ENCODE assay signal across 20 cellular contexts in genomic region chr2:925711-926110, GRCh38. TPM values are rescaled to one million over a fixed set of nuclear protein-coding genes. Genes with fewer than 3 reads are reported as not detected.
DNase-seq lines count a peak whose midpoint lies in the region; ATAC-seq, FAIRE-seq and TF ChIP-seq lines count a peak whose summit lies in the region.
"Had no signal": no experiment of that assay in that cellular context is flagged by ENCODE, and none has a peak within 500 bp of the region (broad histone marks: within the 10 kb centered on the region; RNA-seq: fewer than 3 reads in every experiment).

No MANE protein-coding gene starts in this region.

- H3K56ac ChIP-seq in H9 (ENCODE audit: insufficient read length, low read depth, low read length) (no peak overlapping the region), H1 (replicated peaks; ENCODE audit: insufficient read length, low read depth, low read length) (no peak overlapping the region)

- H3K36me3 Mint-ChIP-seq in H9 (ENCODE audit: insufficient read depth in 1 of 3, low read depth in 3 of 3): peaks cover 0 to 18% (median 10%) of the 10 kb centered on the region in 3 experiments; a peak in 5 of 7 replicates
- H3K36me3 Mint-ChIP-seq in type B pancreatic cell: no peaks in the 10 kb centered on the region
- H3K36me3 Mint-ChIP-seq: CD4-positive, alpha-beta memory T cell had no signal

- H3K79me2 ChIP-seq in H9 (ENCODE audit: insufficient read depth, low read length) (no peaks in the 10 kb centered on the region), H1 (ENCODE audit: control insufficient read depth in 1 of 2, insufficient read depth in 2 of 2, low read length in 2 of 2) (no peaks in the 10 kb centered on the region)

- H4K8ac ChIP-seq in H9 (replicated peaks; ENCODE audit: insufficient read length, low read depth, low read length) (no peak overlapping the region), H1 (ENCODE audit: extremely low read depth, insufficient read depth, low read length) (no peak overlapping the region)

- no peak for DNase-seq in H9
- DNase-seq in cerebellar cortex (ENCODE audit: low spot score): peak; percentile 80
- DNase-seq in H1 (ENCODE audit: low read depth in 1 of 2, low spot score in 2 of 2): no peak
- no peak for DNase-seq in type B pancreatic cell (ENCODE audit: extremely low spot score, unreplicated experiment)
- DNase-seq in RWPE1 (ENCODE audit: low spot score): no peak
- DNase-seq in GM03348 (ENCODE audit: low spot score): no peak
- no peak for DNase-seq in sigmoid colon
- DNase-seq: Calu3; CD4-positive, alpha-beta memory T cell; COR-L47; DMS53; DMS79 treated with DMSO at 0.1 percent for 48 hours; HFFc6 had no signal

- H2BK12ac ChIP-seq in H9 (ENCODE audit: insufficient read length, low read depth, low read length) (no peak overlapping the region), H1 (ENCODE audit: low read depth, low read length) (peak overlapping the region; percentile 93; the same call in 1 of the 2 replicates)

- peak; percentile 79 for FAIRE-seq in H1 (lab: Jason Lieb, UNC)
- FAIRE-seq: G401.6, GM12878, GM18507 had no signal

- H3K27ac Mint-ChIP-seq in H9 (peak overlapping the region; percentile 79 to 89 (median 88); a peak in 6 of 7 replicates), type B pancreatic cell (peak overlapping the region; percentile 29)
- H3K27ac Mint-ChIP-seq: CD4-positive, alpha-beta memory T cell; HFFc6 had no signal

- H3K4me3 ChIP-seq in H1 (ENCODE audit: extremely low read depth in 1 of 4, insufficient read depth in 2 of 4, low read depth in 3 of 4, low read length in 4 of 4): no peak overlapping the region
- no peak overlapping the region for H3K4me3 ChIP-seq in sigmoid colon
- H3K4me3 ChIP-seq: GM12878, HAP-1 had no signal

- TF ChIP-seq RAD21 in H1 (IDR thresholded peaks at IDR 0.05 in 1 of 2, conservative IDR thresholded peaks at IDR 0.05 in 1 of 2; ENCODE audit: low read depth in 2 of 2, low read length in 2 of 2): no peak

- H3K9ac ChIP-seq in H9 (ENCODE audit: extremely low read depth, insufficient read length, low read length) (no peak overlapping the region), H1 (replicated peaks in 1 of 4; ENCODE audit: extremely low read depth in 1 of 4, low read depth in 3 of 4, low read length in 3 of 4) (no peak overlapping the region)

- H3K36me3 ChIP-seq in H1 (ENCODE audit: control insufficient read depth in 2 of 4, insufficient read depth in 4 of 4, low read length in 3 of 4) (no peaks in the 10 kb centered on the region), sigmoid colon (no peaks in the 10 kb centered on the region)
- H3K36me3 ChIP-seq: HAP-1 had no signal

- H3K23ac ChIP-seq in H9 (ENCODE audit: insufficient read length, low read depth, low read length) (no peak overlapping the region), H1 (ENCODE audit: insufficient read length) (no peak overlapping the region)

- H3K27me3 Mint-ChIP-seq in H9 (ENCODE audit: low read depth) (peaks cover 17% of the 10 kb centered on the region), type B pancreatic cell (peaks cover 19% of the 10 kb centered on the region)

- WGBS in H9 (ENCODE audit: extremely low coverage, insufficient read length, low lambda C conversion rate): no CpG with 5 or more reads among the region's 8 CpGs
- 89% methylated on average over 8 of the region's 8 CpGs; no CpG with 5 or more reads in 1 of the 2 experiments for WGBS in H1 (ENCODE audit: extremely low coverage in 1 of 2, insufficient coverage in 1 of 2, insufficient read length in 1 of 2, insufficient replicate concordance in 2 of 2, low coverage in 1 of 2, low lambda C conversion rate in 2 of 2, missing lambda C conversion rate in 1 of 2), 2 experiments
- 78 to 84% methylated on average over 8 of the region's 8 CpGs for WGBS in sigmoid colon, 2 donors

- H2BK20ac ChIP-seq in H9 (ENCODE audit: low read depth, low read length, poor library complexity, severe bottlenecking) (no peak overlapping the region), H1 (ENCODE audit: low read length) (peak overlapping the region; percentile 100; the same call in 1 of the 2 replicates)

- intact Hi-C loops in sigmoid colon (cut with DNase I): no loop called here

- CTCF ChIA-PET in H1 (lab: Charles Lee; ENCODE audit: partially characterized antibody) (interaction anchor here (1.0 kb wide), 1 partner anchor 58 kb away, joined by 4 read pairs; no protein-coding TSS in a partner anchor), RWPE1 (lab: Yijun Ruan, JAX) (no interaction called here)

- no peak overlapping the region for H2BK5ac ChIP-seq in H9 (ENCODE audit: insufficient read length, low read length)
- H2BK5ac ChIP-seq in H1 (ENCODE audit: low read depth, low read length): peak overlapping the region; percentile 94; the same call in 1 of the 2 replicates

- H3K14ac ChIP-seq in H9 (ENCODE audit: insufficient read depth, low read length) (no peak overlapping the region), H1 (ENCODE audit: insufficient read length) (no peak overlapping the region)

- H2AFZ ChIP-seq in H9 (ENCODE audit: low read length) (no peak overlapping the region), H1 (ENCODE audit: low read length) (no peak overlapping the region)

- H4K20me1 ChIP-seq in H9 (ENCODE audit: control insufficient read depth, insufficient read depth, insufficient read length): no peaks in the 10 kb centered on the region
- H4K20me1 ChIP-seq in H1 (replicated peaks in 1 of 2; ENCODE audit: control insufficient read depth in 1 of 2, insufficient read depth in 2 of 2, low read length in 2 of 2): no peaks in the 10 kb centered on the region

- H3K9me3 Mint-ChIP-seq in H9: peaks cover 15 to 16% of the 10 kb centered on the region in 2 experiments
- H3K9me3 Mint-ChIP-seq in type B pancreatic cell: no peaks in the 10 kb centered on the region
- H3K9me3 Mint-ChIP-seq: CD4-positive, alpha-beta memory T cell had no signal

- no peak for TF ChIP-seq EP300 in H1 (IDR thresholded peaks at IDR 0.05; ENCODE audit: borderline replicate concordance in 1 of 2, low read depth in 2 of 2, low read length in 2 of 2)
- TF ChIP-seq EP300 in sigmoid colon (IDR thresholded peaks at IDR 0.05): no peak

- H3K18ac ChIP-seq in H9 (ENCODE audit: insufficient read length, low read depth, low read length) (no peak overlapping the region), H1 (ENCODE audit: extremely low read depth, low read length) (peak overlapping the region; percentile 55; the same call in 1 of the 2 replicates)

- H3K4me1 ChIP-seq in H9 (ENCODE audit: insufficient read depth, low read length) (peaks cover 13% of the 10 kb centered on the region; the same call in 1 of the 2 replicates), H1 (replicated peaks in 1 of 4; ENCODE audit: control insufficient read depth in 3 of 4, insufficient read depth in 4 of 4, low read length in 3 of 4) (peaks cover 7 to 20% (median 19%) of the 10 kb centered on the region in 4 experiments; a peak in 6 of 7 replicates), sigmoid colon (no peaks in the 10 kb centered on the region)

- H3K27me3 ChIP-seq in H9 (ENCODE audit: insufficient read depth, low read length): no peaks in the 10 kb centered on the region; the same call in 1 of the 2 replicates
- H3K27me3 ChIP-seq in H1 (replicated peaks in 1 of 4; ENCODE audit: control insufficient read depth in 3 of 4, extremely low read depth in 1 of 4, insufficient read depth in 3 of 4, low read length in 3 of 4): peaks cover 0 to 7% (median 2%) of the 10 kb centered on the region in 4 experiments; a peak in 4 of 7 replicates
- peaks cover 0 to 2% (median 0%) of the 10 kb centered on the region in 3 donors for H3K27me3 ChIP-seq in sigmoid colon

- no peak for TF ChIP-seq CTCF in H9 (conservative IDR thresholded peaks at IDR 0.05)
- TF ChIP-seq CTCF in H1 (IDR thresholded peaks at IDR 0.05; ENCODE audit: control extremely low read depth in 1 of 3, insufficient read depth in 1 of 3, low read depth in 1 of 3, low read length in 3 of 3): no peak
- TF ChIP-seq CTCF in type B pancreatic cell (conservative IDR thresholded peaks at IDR 0.05): no peak
- no peak for TF ChIP-seq CTCF in RWPE1 (conservative IDR thresholded peaks at IDR 0.05; ENCODE audit: low read depth)
- no peak for TF ChIP-seq CTCF in sigmoid colon (IDR thresholded peaks at IDR 0.05)

- H3K4me1 Mint-ChIP-seq in H9 (peaks cover 35 to 37% of the 10 kb centered on the region in 2 experiments), type B pancreatic cell (ENCODE audit: unreplicated experiment) (peaks cover 9% of the 10 kb centered on the region)

- H3K4me3 Mint-ChIP-seq in H9: peak overlapping the region in 1 of 2 experiments; percentile 41; a peak in 2 of 5 replicates
- no peak overlapping the region for H3K4me3 Mint-ChIP-seq in type B pancreatic cell
- H3K4me3 Mint-ChIP-seq: CD4-positive, alpha-beta memory T cell; HFFc6 had no signal

- H2BK15ac ChIP-seq in H9 (ENCODE audit: low read depth, low read length) (no peak overlapping the region), H1 (ENCODE audit: low read length) (no peak overlapping the region)

- no peaks in the 10 kb centered on the region for H3K79me1 ChIP-seq in H9 (ENCODE audit: insufficient read depth, low read depth, low read length, poor library complexity, severe bottlenecking)
- no peaks in the 10 kb centered on the region for H3K79me1 ChIP-seq in H1 (ENCODE audit: low read depth, low read length)

- TF ChIP-seq POLR2A in H1 (IDR thresholded peaks at IDR 0.05; ENCODE audit: control extremely low read depth in 1 of 2, low read depth in 2 of 2, low read length in 2 of 2): no peak
- TF ChIP-seq POLR2A in sigmoid colon (IDR thresholded peaks at IDR 0.05): no peak

- no peak overlapping the region for H3K27ac ChIP-seq in H9 (ENCODE audit: insufficient read length, low read depth, low read length)
- no peak overlapping the region for H3K27ac ChIP-seq in H1 (ENCODE audit: low read depth, low read length)
- no peak overlapping the region for H3K27ac ChIP-seq in RWPE1
- H3K27ac ChIP-seq in sigmoid colon: no peak overlapping the region

- H3K9me3 ChIP-seq in H9 (ENCODE audit: control insufficient read depth, low read depth, low read length) (no peaks in the 10 kb centered on the region), H1 (ENCODE audit: insufficient read depth in 2 of 2, low read depth in 1 of 2, low read length in 1 of 2) (peaks cover 10 to 11% of the 10 kb centered on the region in 2 experiments; a peak in 2 of 4 replicates), sigmoid colon (no peaks in the 10 kb centered on the region)
- H3K9me3 ChIP-seq: HAP-1 had no signal

- no peak overlapping the region for H3T11ph ChIP-seq in H9 (ENCODE audit: low read length)

- POLR2A ChIA-PET in H1 (lab: Charles Lee; ENCODE audit: partially characterized antibody) (no interaction called here), RWPE1 (lab: Yijun Ruan, JAX; ENCODE audit: low non-redundant PET) (no interaction called here)

- H3K4me2 ChIP-seq in H9 (ENCODE audit: insufficient read depth, insufficient read length, low read length) (no peak overlapping the region), H1 (ENCODE audit: insufficient read depth in 1 of 2, low read depth in 2 of 2, low read length in 2 of 2) (peak overlapping the region; percentile 18 to 23; a peak in 2 of 4 replicates)

- no peak overlapping the region for H4K91ac ChIP-seq in H9 (ENCODE audit: insufficient read length, low read depth, low read length)
- H4K91ac ChIP-seq in H1 (replicated peaks; ENCODE audit: insufficient read length, low read length): peak overlapping the region; percentile 92

- H2BK120ac ChIP-seq in H9 (ENCODE audit: low read depth, low read length, poor library complexity, severe bottlenecking) (no peak overlapping the region), H1 (replicated peaks; ENCODE audit: low read depth, low read length) (peak overlapping the region; percentile 85)

- ATAC-seq in GM19452 (IDR thresholded peaks at IDR 0.05; ENCODE audit: unreplicated experiment): no peak
- ATAC-seq: GM12878 had no signal

- H2AK5ac ChIP-seq in H9 (ENCODE audit: insufficient read length, low read length): no peak overlapping the region
- peak overlapping the region; percentile 56; the same call in 1 of the 2 replicates for H2AK5ac ChIP-seq in H1 (ENCODE audit: low read depth, low read length)

- H3K23me2 ChIP-seq in H9 (ENCODE audit: insufficient read length, low read depth, low read length, poor library complexity, severe bottlenecking) (no peaks in the 10 kb centered on the region), H1 (ENCODE audit: low read depth, low read length) (no peaks in the 10 kb centered on the region)

- no peak overlapping the region for H4K5ac ChIP-seq in H9 (ENCODE audit: insufficient read length, low read depth, low read length)
- H4K5ac ChIP-seq in H1 (ENCODE audit: insufficient read length, low read depth, low read length): peak overlapping the region; percentile 63

- H3K4ac ChIP-seq in H9 (ENCODE audit: low read depth, low read length): no peak overlapping the region
- no peak overlapping the region for H3K4ac ChIP-seq in H1 (replicated peaks; ENCODE audit: insufficient read length, low read depth, low read length)

RNA-seq across cellular contexts. Expression of gene SNTG2, which starts 24.9 kb away (rescaled TPM):
- 12.7 and 13.2 TPM in 2 replicates for total RNA-seq in H9 (2021)
- 14.3 and 18.1 TPM in 2 replicates for total RNA-seq in H1 (2021; fragmentation: NEBNext Ultra II Directional; extraction: Animal tissue kit (Norgen Biotek cat#: 25700))
- polyA plus RNA-seq in H1 (2011; rRNA removed): 6.6 TPM in 2 replicates
- 8.8 TPM for polyA plus RNA-seq in H1 (2011; cell fraction: cytosol; rRNA removed)
- 24.3 TPM for polyA plus RNA-seq in H1 (2011; cell fraction: nucleus; rRNA removed)
- polyA plus RNA-seq in H1 (2012, experiment 1 of 2): 7.4 to 10.4 TPM (median 9.0 TPM) in 4 replicates
- 4.1 TPM for polyA plus RNA-seq in H1 (2012, experiment 2 of 2)
- polyA plus RNA-seq in H1 (2013, experiment 1 of 2): 4.3 TPM
- 5.0 TPM for polyA plus RNA-seq in H1 (2013, experiment 2 of 2)
- polyA minus RNA-seq in H1 (2011; rRNA and poly(A)+ RNA removed): 21.3 and 26.6 TPM in 2 replicates
- 17.2 TPM for polyA minus RNA-seq in H1 (2011; cell fraction: cytosol; rRNA and poly(A)+ RNA removed)
- polyA minus RNA-seq in H1 (2011; cell fraction: nucleus; rRNA and poly(A)+ RNA removed): 62.8 TPM
- 0.45 and 1.1 TPM in 2 replicates for total RNA-seq in type B pancreatic cell (ENCODE audit: low replicate concordance)
- 1 to 10 TPM in 3 of 4 donors, under 1 TPM in 1; 0.99 to 5.2 (median 3.0) TPM for total RNA-seq in sigmoid colon
- polyA plus RNA-seq in sigmoid colon: under 1 TPM in 2 of 3 donors, not detected in 1; 0.60 to 0.66 TPM
- total RNA-seq: Calu3, Daoy, GM12878, H4, HFFc6 had no signal
- polyA plus RNA-seq: GM12878 had no signal
